1 cellular context compared by ENCODE assay signal in genomic region chr7:6106140-6106904, GRCh38.
TF ChIP-seq lines count a peak whose summit lies in the region.

No MANE protein-coding gene starts in this region.

TF ChIP-seq in HepG2, 621 proteins besides CTCF, POLR2A, EP300 and RAD21 (continued from another document and continues in another):
- TF ChIP-seq ZBED4 (CRISPR knock-in tag; IDR thresholded peaks at IDR 0.05; ENCODE audit: borderline replicate concordance), result no peak
- TF ChIP-seq KDM2A (CRISPR knock-in tag; IDR thresholded peaks at IDR 0.05; ENCODE audit: borderline replicate concordance, low read depth), result peak; percentile 30; the same call in 1 of the 2 replicates
- no peak for TF ChIP-seq ZNF350 (CRISPR knock-in tag; IDR thresholded peaks at IDR 0.05; ENCODE audit: borderline replicate concordance, low read depth)
- TF ChIP-seq, protein P1, sequence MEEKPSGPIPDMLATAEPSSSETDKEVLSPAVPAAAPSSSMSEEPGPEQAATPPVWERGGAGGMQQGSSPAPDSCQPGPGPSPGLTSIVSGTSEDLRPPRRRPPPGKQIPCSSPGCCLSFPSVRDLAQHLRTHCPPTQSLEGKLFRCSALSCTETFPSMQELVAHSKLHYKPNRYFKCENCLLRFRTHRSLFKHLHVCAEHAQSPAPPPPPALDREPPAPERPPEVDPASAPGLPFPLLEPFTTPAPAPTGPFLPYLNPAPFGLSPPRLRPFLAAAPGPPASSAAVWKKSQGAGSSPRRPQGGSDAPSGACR (CRISPR knock-in tag; IDR thresholded peaks at IDR 0.05), result no peak
- no peak for TF ChIP-seq AKNA (CRISPR knock-in tag; IDR thresholded peaks at IDR 0.05; ENCODE audit: borderline replicate concordance)
- TF ChIP-seq RBM39 (IDR thresholded peaks at IDR 0.05; ENCODE audit: low read depth, low read length, poor library complexity, severe bottlenecking), result no peak
- TF ChIP-seq NAIF1 (CRISPR knock-in tag; IDR thresholded peaks at IDR 0.05; ENCODE audit: borderline replicate concordance), result 0 out of 2 replicates have a peak, but pooled peaks have one; percentile 14
- no peak for TF ChIP-seq ZNF660 (CRISPR knock-in tag; IDR thresholded peaks at IDR 0.05; ENCODE audit: borderline replicate concordance, low read depth)
- TF ChIP-seq, protein P2, sequence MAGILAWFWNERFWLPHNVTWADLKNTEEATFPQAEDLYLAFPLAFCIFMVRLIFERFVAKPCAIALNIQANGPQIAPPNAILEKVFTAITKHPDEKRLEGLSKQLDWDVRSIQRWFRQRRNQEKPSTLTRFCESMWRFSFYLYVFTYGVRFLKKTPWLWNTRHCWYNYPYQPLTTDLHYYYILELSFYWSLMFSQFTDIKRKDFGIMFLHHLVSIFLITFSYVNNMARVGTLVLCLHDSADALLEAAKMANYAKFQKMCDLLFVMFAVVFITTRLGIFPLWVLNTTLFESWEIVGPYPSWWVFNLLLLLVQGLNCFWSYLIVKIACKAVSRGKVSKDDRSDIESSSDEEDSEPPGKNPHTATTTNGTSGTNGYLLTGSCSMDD (CRISPR knock-in tag; IDR thresholded peaks at IDR 0.05), result no peak
- no peak for TF ChIP-seq TCF7 (IDR thresholded peaks at IDR 0.05; ENCODE audit: low read depth)
- no peak for TF ChIP-seq ZNF17 (CRISPR knock-in tag; IDR thresholded peaks at IDR 0.05)
- no peak for TF ChIP-seq LRRFIP1 (CRISPR knock-in tag; conservative IDR thresholded peaks at IDR 0.05)
- TF ChIP-seq ZNF839 (CRISPR knock-in tag; IDR thresholded peaks at IDR 0.05; ENCODE audit: borderline replicate concordance), result no peak
- TF ChIP-seq, protein P3, sequence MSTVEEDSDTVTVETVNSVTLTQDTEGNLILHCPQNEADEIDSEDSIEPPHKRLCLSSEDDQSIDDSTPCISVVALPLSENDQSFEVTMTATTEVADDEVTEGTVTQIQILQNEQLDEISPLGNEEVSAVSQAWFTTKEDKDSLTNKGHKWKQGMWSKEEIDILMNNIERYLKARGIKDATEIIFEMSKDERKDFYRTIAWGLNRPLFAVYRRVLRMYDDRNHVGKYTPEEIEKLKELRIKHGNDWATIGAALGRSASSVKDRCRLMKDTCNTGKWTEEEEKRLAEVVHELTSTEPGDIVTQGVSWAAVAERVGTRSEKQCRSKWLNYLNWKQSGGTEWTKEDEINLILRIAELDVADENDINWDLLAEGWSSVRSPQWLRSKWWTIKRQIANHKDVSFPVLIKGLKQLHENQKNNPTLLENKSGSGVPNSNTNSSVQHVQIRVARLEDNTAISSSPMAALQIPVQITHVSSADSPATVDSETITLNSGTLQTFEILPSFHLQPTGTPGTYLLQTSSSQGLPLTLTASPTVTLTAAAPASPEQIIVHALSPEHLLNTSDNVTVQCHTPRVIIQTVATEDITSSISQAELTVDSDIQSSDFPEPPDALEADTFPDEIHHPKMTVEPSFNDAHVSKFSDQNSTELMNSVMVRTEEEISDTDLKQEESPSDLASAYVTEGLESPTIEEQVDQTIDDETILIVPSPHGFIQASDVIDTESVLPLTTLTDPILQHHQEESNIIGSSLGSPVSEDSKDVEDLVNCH (CRISPR knock-in tag; IDR thresholded peaks at IDR 0.05), result no peak
- TF ChIP-seq, protein P4, sequence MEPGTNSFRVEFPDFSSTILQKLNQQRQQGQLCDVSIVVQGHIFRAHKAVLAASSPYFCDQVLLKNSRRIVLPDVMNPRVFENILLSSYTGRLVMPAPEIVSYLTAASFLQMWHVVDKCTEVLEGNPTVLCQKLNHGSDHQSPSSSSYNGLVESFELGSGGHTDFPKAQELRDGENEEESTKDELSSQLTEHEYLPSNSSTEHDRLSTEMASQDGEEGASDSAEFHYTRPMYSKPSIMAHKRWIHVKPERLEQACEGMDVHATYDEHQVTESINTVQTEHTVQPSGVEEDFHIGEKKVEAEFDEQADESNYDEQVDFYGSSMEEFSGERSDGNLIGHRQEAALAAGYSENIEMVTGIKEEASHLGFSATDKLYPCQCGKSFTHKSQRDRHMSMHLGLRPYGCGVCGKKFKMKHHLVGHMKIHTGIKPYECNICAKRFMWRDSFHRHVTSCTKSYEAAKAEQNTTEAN (CRISPR knock-in tag; conservative IDR thresholded peaks at IDR 0.05), result no peak
- TF ChIP-seq, protein P5, sequence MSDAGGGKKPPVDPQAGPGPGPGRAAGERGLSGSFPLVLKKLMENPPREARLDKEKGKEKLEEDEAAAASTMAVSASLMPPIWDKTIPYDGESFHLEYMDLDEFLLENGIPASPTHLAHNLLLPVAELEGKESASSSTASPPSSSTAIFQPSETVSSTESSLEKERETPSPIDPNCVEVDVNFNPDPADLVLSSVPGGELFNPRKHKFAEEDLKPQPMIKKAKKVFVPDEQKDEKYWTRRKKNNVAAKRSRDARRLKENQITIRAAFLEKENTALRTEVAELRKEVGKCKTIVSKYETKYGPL (CRISPR knock-in tag; IDR thresholded peaks at IDR 0.05), result no peak
- no peak for TF ChIP-seq HNF4A (CRISPR knock-in tag; IDR thresholded peaks at IDR 0.05)
- no peak for TF ChIP-seq ZNF180 (CRISPR knock-in tag; IDR thresholded peaks at IDR 0.05; ENCODE audit: borderline replicate concordance, low read depth)
- TF ChIP-seq TEAD3 (CRISPR knock-in tag; optimal IDR thresholded peaks at IDR 0.05; ENCODE audit: borderline replicate concordance), result peak; percentile 44
- TF ChIP-seq CBX1 (IDR thresholded peaks at IDR 0.05; ENCODE audit: low read depth), result no peak
- no peak for TF ChIP-seq ZFP36 (IDR thresholded peaks at IDR 0.05; ENCODE audit: borderline replicate concordance, low read depth, low read length, partially characterized antibody)
- peak; percentile 79; the same call in 1 of the 2 replicates for TF ChIP-seq ZNF205 (CRISPR knock-in tag; IDR thresholded peaks at IDR 0.05)
- TF ChIP-seq RFX1 (IDR thresholded peaks at IDR 0.05), result no peak
- TF ChIP-seq ZNF547 (CRISPR knock-in tag; IDR thresholded peaks at IDR 0.05), result no peak
- no peak for TF ChIP-seq BHLHE40 (IDR thresholded peaks at IDR 0.05; ENCODE audit: low read length)
- TF ChIP-seq ZNF614 (CRISPR knock-in tag; IDR thresholded peaks at IDR 0.05; ENCODE audit: borderline replicate concordance), result no peak
- TF ChIP-seq POLR2AphosphoS2 (IDR thresholded peaks at IDR 0.05; ENCODE audit: low read depth, low read length), result no peak
- no peak for TF ChIP-seq CHD4 (IDR thresholded peaks at IDR 0.05; ENCODE audit: borderline replicate concordance, low read length)
- no peak for TF ChIP-seq ZNF274 (CRISPR knock-in tag; IDR thresholded peaks at IDR 0.05)
- no peak for TF ChIP-seq MEF2D (CRISPR knock-in tag; IDR thresholded peaks at IDR 0.05)
- TF ChIP-seq CCDC6 (CRISPR knock-in tag; IDR thresholded peaks at IDR 0.05), result 0 out of 2 replicates have a peak, but pooled peaks have one; percentile 15
- peak; percentile 48; the same call in 1 of the 2 replicates for TF ChIP-seq FOXA3 (CRISPR knock-in tag; IDR thresholded peaks at IDR 0.05)
- TF ChIP-seq HBP1 (CRISPR knock-in tag; IDR thresholded peaks at IDR 0.05; ENCODE audit: low read depth), result 0 out of 2 replicates have a peak, but pooled peaks have one; percentile 75
- peak; percentile 71; the same call in 1 of the 2 replicates for TF ChIP-seq IRF2 (CRISPR knock-in tag; IDR thresholded peaks at IDR 0.05)
- TF ChIP-seq ZNF44 (CRISPR knock-in tag; IDR thresholded peaks at IDR 0.05), result no peak
- TF ChIP-seq MYNN (CRISPR knock-in tag; IDR thresholded peaks at IDR 0.05; ENCODE audit: low read depth), result no peak
- TF ChIP-seq ZNF652 (CRISPR knock-in tag; IDR thresholded peaks at IDR 0.05; ENCODE audit: borderline replicate concordance, low read depth), result no peak
- no peak for TF ChIP-seq RNF2 (conservative IDR thresholded peaks at IDR 0.05; ENCODE audit: low read depth)
- TF ChIP-seq ZNF550 (CRISPR knock-in tag; IDR thresholded peaks at IDR 0.05; ENCODE audit: borderline replicate concordance), result no peak
- TF ChIP-seq FOXP4 (CRISPR knock-in tag; IDR thresholded peaks at IDR 0.05), result no peak
